In genomic region chr9:23408874-23409273, GRCh38 we compare ENCODE assay signal across 21 cellular contexts.
A peak's percentile ranks its signal among the peaks of the same experiment; 100 is the strongest.
DNase-seq lines count a peak whose midpoint lies in the region; ATAC-seq, FAIRE-seq and TF ChIP-seq lines count a peak whose summit lies in the region.
"Had no signal": no experiment of that assay in that cellular context is flagged by ENCODE, and none has a peak within 500 bp of the region (broad histone marks: within the 10 kb centered on the region; RNA-seq: fewer than 3 reads in every experiment).

No MANE protein-coding gene starts in this region.

- CTCF ChIA-PET in HepG2 (lab: Yijun Ruan, JAX; ENCODE audit: low intra/inter-chr PET ratio, low total read pairs) = no interaction called here

- H3K9me3 Mint-ChIP-seq in stimulated activated effector memory CD8-positive, alpha-beta T cell treated with anti-CD3 and anti-CD28 coated beads, Interleukin-12 subunit alpha, Interleukin-12 subunit beta, amount 100 ng/mL, for 72 hours = peaks cover 13% of the 10 kb centered on the region

- TF ChIP-seq POLR2A in HepG2 (IDR thresholded peaks at IDR 0.05; ENCODE audit: insufficient read depth in 1 of 2, low read depth in 2 of 2, low read length in 2 of 2) = no peak

- no peak for FAIRE-seq in HepG2 (lab: Jason Lieb, UNC)
- FAIRE-seq: A549, D721Med, G401.6, GM12891, GM19239 had no signal

- H3K4me1 ChIP-seq in liver (ENCODE audit: control insufficient read depth in 4 of 4, insufficient read depth in 4 of 4, low read length in 3 of 4) = no peaks in the 10 kb centered on the region
- no peaks in the 10 kb centered on the region for H3K4me1 ChIP-seq in HepG2 (ENCODE audit: insufficient read depth, low read length)
- H3K4me1 ChIP-seq: A549; BLaER1 treated with 17β-estradiol and CSF1 and Interleukin-3, amounts not matched to agents 10 nM and 100 nM; Caco-2 had no signal

- no peaks in the 10 kb centered on the region for H4K20me1 ChIP-seq in HepG2 (ENCODE audit: insufficient read depth, low read length)
- H4K20me1 ChIP-seq: BLaER1 treated with 17β-estradiol and CSF1 and Interleukin-3, amounts not matched to agents 10 nM and 100 nM had no signal

- H3K27ac Mint-ChIP-seq in stimulated activated effector memory CD8-positive, alpha-beta T cell treated with anti-CD3 and anti-CD28 coated beads, Interleukin-12 subunit alpha, Interleukin-12 subunit beta, amount 100 ng/mL, for 72 hours = no peak overlapping the region
- H3K27ac Mint-ChIP-seq: B cell; CD4-positive, alpha-beta T cell; CD8-positive, alpha-beta T cell had no signal

- TF ChIP-seq EP300 in HepG2 (IDR thresholded peaks at IDR 0.05; ENCODE audit: low read depth in 2 of 2, low read length in 2 of 2) (no peak), HepG2 (CRISPR knock-in tag; IDR thresholded peaks at IDR 0.05; ENCODE audit: borderline replicate concordance) (no peak)

- TF ChIP-seq CTCF in liver (IDR thresholded peaks at IDR 0.05; ENCODE audit: low read depth, low read length, missing input control) (no peak), HepG2 (CRISPR knock-in tag; IDR thresholded peaks at IDR 0.05) (no peak)

- H3K27ac ChIP-seq in liver (ENCODE audit: low read depth in 1 of 2, low read length in 2 of 2) (no peak overlapping the region), HepG2 (ENCODE audit: extremely low read length, insufficient read depth, low read length) (no peak overlapping the region)
- H3K27ac ChIP-seq: 22Rv1; A549; BLaER1 treated with 17β-estradiol and CSF1 and Interleukin-3, amounts not matched to agents 10 nM and 100 nM; C4-2B had no signal

- H3K27me3 ChIP-seq in liver (ENCODE audit: control insufficient read depth in 4 of 4, insufficient read depth in 4 of 4, low read length in 3 of 4) (no peaks in the 10 kb centered on the region), HepG2 (ENCODE audit: control insufficient read depth in 1 of 2, insufficient read depth in 2 of 2, low read length in 2 of 2) (no peaks in the 10 kb centered on the region)
- H3K27me3 ChIP-seq: BLaER1 treated with 17β-estradiol and CSF1 and Interleukin-3, amounts not matched to agents 10 nM and 100 nM had no signal

- H3K79me2 ChIP-seq in HepG2 (ENCODE audit: insufficient read depth, low read length) = no peaks in the 10 kb centered on the region

- no peak overlapping the region for H3K9ac ChIP-seq in liver (ENCODE audit: low read depth in 1 of 2, low read length in 2 of 2)
- H3K9ac ChIP-seq in HepG2 (ENCODE audit: insufficient read depth, low read depth, low read length) = no peak overlapping the region
- H3K9ac ChIP-seq: BLaER1 treated with 17β-estradiol and CSF1 and Interleukin-3, amounts not matched to agents 10 nM and 100 nM had no signal

- intact Hi-C loops in HepG2 (cut with micrococcal nuclease; ENCODE audit: unreplicated experiment) = no loop called here

- DNase-seq in HepG2 (ENCODE audit: low spot score) (no peak), NCI-H2029 (lab: John Stamatoyannopoulos, UW) (no peak), mesenteric fat pad (ENCODE audit: low spot score) (no peak)
- no peak for DNase-seq in stimulated activated effector memory CD8-positive, alpha-beta T cell treated with anti-CD3 and anti-CD28 coated beads, Interleukin-12 subunit alpha, Interleukin-12 subunit beta, amount 100 ng/mL, for 72 hours (ENCODE audit: low spot score in 2 of 2)
- DNase-seq: AML-193; Caco-2; Calu3; CD4-positive, alpha-beta T cell; CD8-positive, alpha-beta T cell; DMS79 treated with DMSO at 0.1 percent for 48 hours; GF-D8 had no signal

- no peaks in the 10 kb centered on the region for H3K36me3 Mint-ChIP-seq in stimulated activated effector memory CD8-positive, alpha-beta T cell treated with anti-CD3 and anti-CD28 coated beads, Interleukin-12 subunit alpha, Interleukin-12 subunit beta, amount 100 ng/mL, for 72 hours
- H3K36me3 Mint-ChIP-seq: CD8-positive, alpha-beta T cell had no signal

- no peaks in the 10 kb centered on the region for H3K9me3 ChIP-seq in liver (ENCODE audit: control insufficient read depth in 4 of 4, low read length in 3 of 4)
- peaks cover 57% of the 10 kb centered on the region for H3K9me3 ChIP-seq in HepG2 (ENCODE audit: low read length)
- H3K9me3 ChIP-seq: A549; BLaER1 treated with 17β-estradiol and CSF1 and Interleukin-3, amounts not matched to agents 10 nM and 100 nM; Caco-2 had no signal

- BruUV-seq in HepG2 (replicated peaks; lab: Mats Ljungman, UMichigan) = no TSS peak

- POLR2A ChIA-PET in HepG2 (lab: Yijun Ruan, JAX) = no interaction called here

- H3K4me3 ChIP-seq in liver (ENCODE audit: low read depth in 1 of 3, low read length in 3 of 3) = no peak overlapping the region
- no peak overlapping the region for H3K4me3 ChIP-seq in HepG2 (replicated peaks in 1 of 3; ENCODE audit: insufficient read depth in 1 of 3, low read depth in 2 of 3, low read length in 3 of 3)
- H3K4me3 ChIP-seq: A549; BLaER1 treated with 17β-estradiol and CSF1 and Interleukin-3, amounts not matched to agents 10 nM and 100 nM had no signal

- H2AFZ ChIP-seq in HepG2 (ENCODE audit: low read length) = no peak overlapping the region

- no peak overlapping the region for H3K4me3 Mint-ChIP-seq in stimulated activated effector memory CD8-positive, alpha-beta T cell treated with anti-CD3 and anti-CD28 coated beads, Interleukin-12 subunit alpha, Interleukin-12 subunit beta, amount 100 ng/mL, for 72 hours
- H3K4me3 Mint-ChIP-seq: B cell; CD4-positive, alpha-beta T cell; CD8-positive, alpha-beta T cell had no signal

- H3K4me2 ChIP-seq in HepG2 (ENCODE audit: low read depth, low read length) = no peak overlapping the region
- H3K4me2 ChIP-seq: A549; BLaER1 treated with 17β-estradiol and CSF1 and Interleukin-3, amounts not matched to agents 10 nM and 100 nM had no signal

- ATAC-seq in HepG2 = no peak
- peak; percentile 8 for ATAC-seq in stimulated activated effector memory CD8-positive, alpha-beta T cell treated with anti-CD3 and anti-CD28 coated beads, Interleukin-12 subunit alpha, Interleukin-12 subunit beta, amount 100 ng/mL, for 72 hours
- ATAC-seq: A549; CD8-positive, alpha-beta T cell had no signal

- TF ChIP-seq RAD21 in liver (IDR thresholded peaks at IDR 0.05) (no peak), HepG2 (CRISPR knock-in tag; IDR thresholded peaks at IDR 0.05) (no peak)

- no peaks in the 10 kb centered on the region for H3K36me3 ChIP-seq in liver (ENCODE audit: control insufficient read depth in 4 of 4, insufficient read depth in 3 of 4, low read depth in 1 of 4, low read length in 3 of 4)
- no peaks in the 10 kb centered on the region for H3K36me3 ChIP-seq in HepG2 (replicated peaks in 1 of 2; ENCODE audit: control insufficient read depth in 1 of 2, insufficient read depth in 2 of 2, low read length in 2 of 2)
- H3K36me3 ChIP-seq: BLaER1 treated with 17β-estradiol and CSF1 and Interleukin-3, amounts not matched to agents 10 nM and 100 nM had no signal

- no peaks in the 10 kb centered on the region for H3K4me1 Mint-ChIP-seq in stimulated activated effector memory CD8-positive, alpha-beta T cell treated with anti-CD3 and anti-CD28 coated beads, Interleukin-12 subunit alpha, Interleukin-12 subunit beta, amount 100 ng/mL, for 72 hours
- H3K4me1 Mint-ChIP-seq: B cell had no signal

- in situ Hi-C loops in HepG2 (cut with HindIII; ENCODE audit: extremely low pct_ligation_motif_present, low pct_unique_long_range_greater_than_20kb) = no loop called here

TF ChIP-seq in liver, 16 proteins besides CTCF, POLR2A, EP300 and RAD21 (continues in another document):
- TF ChIP-seq HNF4A (conservative IDR thresholded peaks at IDR 0.05) = peak; percentile 66 to 81
- no peak for TF ChIP-seq SP1 (IDR thresholded peaks at IDR 0.05)

TF ChIP-seq in HepG2, 621 proteins besides CTCF, POLR2A, EP300 and RAD21 (continues in another document):
- TF ChIP-seq E2F2 (CRISPR knock-in tag; IDR thresholded peaks at IDR 0.05; ENCODE audit: borderline replicate concordance) (no peak), ZNF768 (CRISPR knock-in tag; IDR thresholded peaks at IDR 0.05) (no peak), DPF2 (CRISPR knock-in tag; IDR thresholded peaks at IDR 0.05; ENCODE audit: borderline replicate concordance, low read depth) (no peak), IRX3 (CRISPR knock-in tag; IDR thresholded peaks at IDR 0.05; ENCODE audit: borderline replicate concordance, low read depth) (no peak), ZNF672 (CRISPR knock-in tag; IDR thresholded peaks at IDR 0.05) (no peak), TBX2 (CRISPR knock-in tag; IDR thresholded peaks at IDR 0.05; ENCODE audit: borderline replicate concordance) (no peak), PHF5A (CRISPR knock-in tag; IDR thresholded peaks at IDR 0.05; ENCODE audit: low read depth, unreplicated experiment) (no peak)
